In genomic region chr10:102397222-102398171, GRCh38 we compare ENCODE assay signal across 14 cellular contexts. TPM values are rescaled to one million over a fixed set of nuclear protein-coding genes. Genes with fewer than 3 reads are reported as not detected.
A peak's percentile ranks its signal among the peaks of the same experiment; 100 is the strongest.
DNase-seq lines count a peak whose midpoint lies in the region; ATAC-seq and TF ChIP-seq lines count a peak whose summit lies in the region.
"Had no signal": no experiment of that assay in that cellular context is flagged by ENCODE, and none has a peak within 500 bp of the region (broad histone marks: within the 10 kb centered on the region; RNA-seq: fewer than 3 reads in every experiment).

No MANE protein-coding gene starts in this region.

- DNase-seq in right cardiac atrium = peak in 2 of 3 donors; percentile 34 to 51
- DNase-seq in cardiac septum (ENCODE audit: low spot score) = no peak
- DNase-seq in T-helper 2 cell treated with Interferon-gamma antibody and Interleukin-4, amounts not matched to agents 5 μg/mL and 100 μg/mL, for 36 hours (ENCODE audit: low spot score) = no peak
- no peak for DNase-seq in mesothelial cell of epicardium (ENCODE audit: low spot score in 2 of 2, unreplicated experiment in 2 of 2)
- no peak for DNase-seq in type B pancreatic cell (ENCODE audit: extremely low spot score, unreplicated experiment)
- no peak for DNase-seq in endodermal cell
- DNase-seq in NCI-H82 treated with DMSO at 0.1 percent for 48 hours (lab: John Stamatoyannopoulos, UW; ENCODE audit: unreplicated experiment) = no peak
- no peak for DNase-seq in NOMO-1 treated with dmso at 0.1 percent for 144 hours (lab: John Stamatoyannopoulos, UW; ENCODE audit: unreplicated experiment)
- DNase-seq: dermis blood vessel endothelial cell; foreskin melanocyte; NCI-H524 treated with DMSO at 0.1 percent for 48 hours; stimulated activated CD4-positive, alpha-beta T cell treated with anti-CD3 and anti-CD28 coated beads, Interleukin-4, amount 100 ng/mL, for 1 hour had no signal

- 93% methylated on average over 14 of the region's 14 CpGs for WGBS in right cardiac atrium
- WGBS in endodermal cell (ENCODE audit: insufficient coverage in 1 of 2, insufficient read length in 1 of 2), 2 experiments = 93 to 95% methylated on average over 4 to 14 of the region's 14 CpGs

- no peak for TF ChIP-seq CTCF in mesothelial cell of epicardium (IDR thresholded peaks at IDR 0.05; ENCODE audit: unreplicated experiment)
- TF ChIP-seq CTCF in type B pancreatic cell (conservative IDR thresholded peaks at IDR 0.05) = no peak
- TF ChIP-seq CTCF in endodermal cell (conservative IDR thresholded peaks at IDR 0.05) = no peak

- peaks cover 30% of the 10 kb centered on the region for H3K4me1 Mint-ChIP-seq in T-helper 2 cell treated with Interferon-gamma antibody and Interleukin-4, amounts not matched to agents 5 μg/mL and 100 μg/mL, for 36 hours (ENCODE audit: low read depth)
- H3K4me1 Mint-ChIP-seq in mesothelial cell of epicardium (peaks cover 24% of the 10 kb centered on the region), type B pancreatic cell (ENCODE audit: unreplicated experiment) (peaks cover 13% of the 10 kb centered on the region), endodermal cell (peaks cover 17% of the 10 kb centered on the region)

- H3K9me3 Mint-ChIP-seq in T-helper 2 cell treated with Interferon-gamma antibody and Interleukin-4, amounts not matched to agents 5 μg/mL and 100 μg/mL, for 36 hours = no peaks in the 10 kb centered on the region
- no peaks in the 10 kb centered on the region for H3K9me3 Mint-ChIP-seq in mesothelial cell of epicardium
- H3K9me3 Mint-ChIP-seq in type B pancreatic cell = no peaks in the 10 kb centered on the region
- no peaks in the 10 kb centered on the region for H3K9me3 Mint-ChIP-seq in endodermal cell

- peaks cover 25% of the 10 kb centered on the region for H3K36me3 ChIP-seq in endodermal cell (ENCODE audit: control insufficient read depth, insufficient read depth, low read length)

- intact Hi-C loops in right cardiac atrium (cut with DNase I) = loop anchor here in 2 of 4 donors (5.0 to 10.0 kb wide), 3 partner anchors 170 to 187 kb away; partner anchors contain the start of gene ELOVL3 (in 1 of the 2)
- intact Hi-C loops in cardiac septum (cut with DNase I) = loop anchor here (5.0 kb wide), 1 partner anchor 80 kb away; no protein-coding TSS in a partner anchor

- no peak for ATAC-seq in right cardiac atrium

- peak overlapping the region; percentile 98 for H3K27ac Mint-ChIP-seq in T-helper 2 cell treated with Interferon-gamma antibody and Interleukin-4, amounts not matched to agents 5 μg/mL and 100 μg/mL, for 36 hours
- H3K27ac Mint-ChIP-seq in mesothelial cell of epicardium = peak overlapping the region; percentile 99
- H3K27ac Mint-ChIP-seq in type B pancreatic cell = peak overlapping the region; percentile 99
- H3K27ac Mint-ChIP-seq in endodermal cell = no peak overlapping the region

- no peak overlapping the region for H3K27ac ChIP-seq in right cardiac atrium (ENCODE audit: low read length)
- H3K27ac ChIP-seq in endodermal cell (ENCODE audit: low read depth, low read length) = no peak overlapping the region
- H3K27ac ChIP-seq: parathyroid adenoma had no signal

- H3K4me3 ChIP-seq in right cardiac atrium (ENCODE audit: low read length) (no peak overlapping the region), endodermal cell (ENCODE audit: low read length) (no peak overlapping the region)

- H3K9me3 ChIP-seq in right cardiac atrium (ENCODE audit: control insufficient read depth, low read length) = no peaks in the 10 kb centered on the region
- no peaks in the 10 kb centered on the region for H3K9me3 ChIP-seq in endodermal cell (ENCODE audit: control insufficient read depth, low read length)
- H3K9me3 ChIP-seq: thoracic aorta had no signal

- peak overlapping the region; percentile 89 for H3K4me3 Mint-ChIP-seq in T-helper 2 cell treated with Interferon-gamma antibody and Interleukin-4, amounts not matched to agents 5 μg/mL and 100 μg/mL, for 36 hours
- H3K4me3 Mint-ChIP-seq in mesothelial cell of epicardium (peak overlapping the region; percentile 75), type B pancreatic cell (peak overlapping the region; percentile 92), endodermal cell (no peak overlapping the region)

- peaks cover 51% of the 10 kb centered on the region for H3K36me3 Mint-ChIP-seq in T-helper 2 cell treated with Interferon-gamma antibody and Interleukin-4, amounts not matched to agents 5 μg/mL and 100 μg/mL, for 36 hours (ENCODE audit: low read depth)
- H3K36me3 Mint-ChIP-seq in mesothelial cell of epicardium (peaks cover 1% of the 10 kb centered on the region), type B pancreatic cell (no peaks in the 10 kb centered on the region), endodermal cell (ENCODE audit: low read depth) (peaks cover 23% of the 10 kb centered on the region)

- no peaks in the 10 kb centered on the region for H3K27me3 Mint-ChIP-seq in T-helper 2 cell treated with Interferon-gamma antibody and Interleukin-4, amounts not matched to agents 5 μg/mL and 100 μg/mL, for 36 hours (ENCODE audit: low read depth)
- H3K27me3 Mint-ChIP-seq in mesothelial cell of epicardium (ENCODE audit: low read depth) = no peaks in the 10 kb centered on the region
- peaks cover 3% of the 10 kb centered on the region for H3K27me3 Mint-ChIP-seq in type B pancreatic cell
- peaks cover 22% of the 10 kb centered on the region for H3K27me3 Mint-ChIP-seq in endodermal cell (ENCODE audit: insufficient read depth)

- H3K4me1 ChIP-seq in right cardiac atrium (ENCODE audit: control insufficient read depth, insufficient read depth, low read length) = peaks cover 2% of the 10 kb centered on the region
- H3K4me1 ChIP-seq in endodermal cell (ENCODE audit: control insufficient read depth, insufficient read depth, low read length) = peaks cover 7% of the 10 kb centered on the region

- H3K9ac ChIP-seq in endodermal cell (ENCODE audit: extremely low read depth, low read length, poor library complexity, severe bottlenecking) = no peak overlapping the region
- H3K9ac ChIP-seq: parathyroid adenoma had no signal

- H3K27me3 ChIP-seq in right cardiac atrium (ENCODE audit: control insufficient read depth, insufficient read depth) (no peaks in the 10 kb centered on the region), endodermal cell (ENCODE audit: control insufficient read depth, insufficient read depth, low read length, poor library complexity, severe bottlenecking) (peaks cover 7% of the 10 kb centered on the region)

RNA-seq across cellular contexts. Expression of gene NFKB2, which starts 2.0 kb away (rescaled TPM):
- total RNA-seq in right cardiac atrium = 10 to 100 TPM in 3 of 4 donors, 1 to 10 TPM in 1; 9.3 to 18.2 (median 15.3) TPM
- 9.7 TPM for polyA plus RNA-seq in right cardiac atrium
- 20.5 TPM for total RNA-seq in cardiac septum
- total RNA-seq in mesothelial cell of epicardium = 51.7 to 56.6 TPM (median 55.8 TPM) in 3 replicates
- total RNA-seq in type B pancreatic cell (ENCODE audit: low replicate concordance) = 29.7 and 47.1 TPM in 2 replicates
- total RNA-seq in endodermal cell = 10 to 100 TPM; 28.7 to 45.2 TPM
- 19.9 TPM for polyA plus RNA-seq in endodermal cell (2013, experiment 1 of 2)
- polyA plus RNA-seq in endodermal cell (2013, experiment 2 of 2) = 19.9 TPM

RNA-seq across cellular contexts. Expression of gene PSD, which starts 21.1 kb away (rescaled TPM):
- total RNA-seq in right cardiac atrium (1 to 10 TPM; 4.6 to 9.4 (median 6.6) TPM), cardiac septum (1.7 TPM), mesothelial cell of epicardium (12.4 to 14.3 TPM (median 13.4 TPM) in 3 replicates), type B pancreatic cell (ENCODE audit: low replicate concordance) (7.8 and 9.3 TPM in 2 replicates), endodermal cell (1 to 10 TPM; 2.8 to 8.3 TPM)
- 5.7 TPM for polyA plus RNA-seq in right cardiac atrium
- 9.2 TPM for polyA plus RNA-seq in endodermal cell (2013, experiment 1 of 2)
- polyA plus RNA-seq in endodermal cell (2013, experiment 2 of 2) = 9.9 TPM

RNA-seq across cellular contexts. Expression of gene FBXL15, which starts 23.1 kb away (rescaled TPM):
- total RNA-seq in right cardiac atrium (10 to 100 TPM; 14.0 to 15.6 (median 14.4) TPM), cardiac septum (12.1 TPM), mesothelial cell of epicardium (9.4 to 11.7 TPM (median 10.1 TPM) in 3 replicates), type B pancreatic cell (ENCODE audit: low replicate concordance) (14.8 and 19.0 TPM in 2 replicates), endodermal cell (10 to 100 TPM in 1 of 2 donors, 1 to 10 TPM in 1; 9.7 to 11.4 TPM)
- 14.4 TPM for polyA plus RNA-seq in right cardiac atrium
- polyA plus RNA-seq in endodermal cell (2013, experiment 1 of 2) = 9.3 TPM
- polyA plus RNA-seq in endodermal cell (2013, experiment 2 of 2) = 10.1 TPM

RNA-seq across cellular contexts. Expression of gene CUEDC2, which starts 34.9 kb away (rescaled TPM):
- total RNA-seq in right cardiac atrium = 10 to 100 TPM; 68.7 to 78.6 (median 71.6) TPM
- polyA plus RNA-seq in right cardiac atrium = 94.6 TPM
- 62.4 TPM for total RNA-seq in cardiac septum
- 75.0 to 80.5 TPM (median 75.6 TPM) in 3 replicates for total RNA-seq in mesothelial cell of epicardium
- 44.5 and 86.1 TPM in 2 replicates for total RNA-seq in type B pancreatic cell (ENCODE audit: low replicate concordance)
- 10 to 100 TPM; 51.7 to 82.9 TPM for total RNA-seq in endodermal cell
- 103 TPM for polyA plus RNA-seq in endodermal cell (2013, experiment 1 of 2)
- polyA plus RNA-seq in endodermal cell (2013, experiment 2 of 2) = 91.7 TPM

RNA-seq across cellular contexts. Expression of gene C10orf95, which starts 53.8 kb away (rescaled TPM):
- total RNA-seq in right cardiac atrium = not detected
- 0.09 TPM for polyA plus RNA-seq in right cardiac atrium
- not detected for total RNA-seq in cardiac septum
- total RNA-seq in mesothelial cell of epicardium = not detected in 3 replicates
- 0.75 and 2.3 TPM in 2 replicates for total RNA-seq in type B pancreatic cell (ENCODE audit: low replicate concordance)
- under 1 TPM; 0.35 to 0.93 TPM for total RNA-seq in endodermal cell
- polyA plus RNA-seq in endodermal cell (2013, experiment 1 of 2) = not detected
- 0.25 TPM for polyA plus RNA-seq in endodermal cell (2013, experiment 2 of 2)
- total RNA-seq: dermis blood vessel endothelial cell, thoracic aorta had no signal

Comparison
In these comparisons a context has a peak if more than half of its experiments do, and no peak if none do; other contexts are left out.
1. DNase-seq: peak in right cardiac atrium (2 of 3); none in cardiac septum (single experiment), T-helper 2 cell treated with Interferon-gamma antibody and Interleukin-4, amounts not matched to agents 5 μg/mL and 100 μg/mL, for 36 hours (single experiment), mesothelial cell of epicardium (0 of 2), type B pancreatic cell (single experiment), endodermal cell (single experiment), NCI-H82 treated with DMSO at 0.1 percent for 48 hours (single experiment) and NOMO-1 treated with dmso at 0.1 percent for 144 hours (single experiment).